Comparison of ENCODE assay signal across 14 cellular contexts in genomic region chr4:17618926-17619325, GRCh38. TPM values are rescaled to one million over a fixed set of nuclear protein-coding genes. Genes with fewer than 3 reads are reported as not detected.
DNase-seq lines count a peak whose midpoint lies in the region; ATAC-seq and TF ChIP-seq lines count a peak whose summit lies in the region.
"Had no signal": no experiment of that assay in that cellular context is flagged by ENCODE, and none has a peak within 500 bp of the region (broad histone marks: within the 10 kb centered on the region; RNA-seq: fewer than 3 reads in every experiment).

No MANE protein-coding gene starts in this region.

- no peak for TF ChIP-seq POLR2A in IMR-90 (IDR thresholded peaks at IDR 0.05; ENCODE audit: low read depth, low read length)

- H3K36me3 ChIP-seq in IMR-90 (ENCODE audit: control insufficient read depth, insufficient read depth, low read length): peaks cover 41% of the 10 kb centered on the region

- peaks cover 11% of the 10 kb centered on the region for H3K4me1 ChIP-seq in IMR-90 (ENCODE audit: control insufficient read depth, insufficient read depth, low read length)
- H3K4me1 ChIP-seq: neural progenitor cell had no signal

- TF ChIP-seq CTCF in IMR-90 (conservative IDR thresholded peaks at IDR 0.05; ENCODE audit: low read depth, low read length) (no peak), neural crest cell (conservative IDR thresholded peaks at IDR 0.05) (no peak)

- H3K27ac ChIP-seq in IMR-90 (ENCODE audit: insufficient read depth, low read length): peak overlapping the region; percentile 13; the same call in 1 of the 2 replicates
- H3K27ac ChIP-seq: neural progenitor cell, SK-N-MC had no signal

- H3K18ac ChIP-seq in IMR-90 (ENCODE audit: low read depth, low read length): no peak overlapping the region

- no CpG with 5 or more reads among the region's 1 CpG for WGBS in IMR-90 (ENCODE audit: extremely low coverage in 2 of 2, insufficient read length in 1 of 2), 2 experiments

- no peak overlapping the region for H4K91ac ChIP-seq in IMR-90 (ENCODE audit: insufficient read depth, low read depth, low read length)

- peaks cover 40% of the 10 kb centered on the region for H3K36me3 Mint-ChIP-seq in T-helper 2 cell treated with Interferon-gamma antibody and Interleukin-4, amounts not matched to agents 5 μg/mL and 100 μg/mL, for 36 hours (ENCODE audit: low read depth)
- peaks cover 31% of the 10 kb centered on the region for H3K36me3 Mint-ChIP-seq in activated naive CD8-positive, alpha-beta T cell treated with anti-CD3 and anti-CD28 coated beads, Interleukin-2, amount 10 ng/mL, durations not matched to agents 7 days and 5 days
- H3K36me3 Mint-ChIP-seq in neural crest cell (ENCODE audit: low read depth): peaks cover 13% of the 10 kb centered on the region

- peak overlapping the region; percentile 76 for H3K27ac Mint-ChIP-seq in T-helper 2 cell treated with Interferon-gamma antibody and Interleukin-4, amounts not matched to agents 5 μg/mL and 100 μg/mL, for 36 hours
- H3K27ac Mint-ChIP-seq in activated naive CD8-positive, alpha-beta T cell treated with anti-CD3 and anti-CD28 coated beads, Interleukin-2, amount 10 ng/mL, durations not matched to agents 7 days and 5 days: peak overlapping the region; percentile 67
- H3K27ac Mint-ChIP-seq in neural crest cell (ENCODE audit: unreplicated experiment): peak overlapping the region; percentile 9
- H3K27ac Mint-ChIP-seq: neural progenitor cell had no signal

- no peaks in the 10 kb centered on the region for H3K27me3 ChIP-seq in IMR-90 (ENCODE audit: control insufficient read depth, insufficient read depth, low read length)
- H3K27me3 ChIP-seq: neural progenitor cell had no signal

- peaks cover 14% of the 10 kb centered on the region for H3K9me1 ChIP-seq in IMR-90 (ENCODE audit: insufficient read depth, low read length)

- peak overlapping the region; percentile 69 for H2BK5ac ChIP-seq in IMR-90 (ENCODE audit: low read depth, low read length, poor library complexity, severe bottlenecking)

- no peak overlapping the region for H2AK9ac ChIP-seq in IMR-90 (replicated peaks; ENCODE audit: low read depth, low read length, poor library complexity)

- no peaks in the 10 kb centered on the region for H3K9me3 ChIP-seq in IMR-90 (ENCODE audit: control insufficient read depth, insufficient read depth, low read length)

- dilution Hi-C loops in IMR-90 (cut with HindIII; ENCODE audit: low sequenced_read_pairs, unreplicated experiment): no loop called here

- ATAC-seq in IMR-90 (ENCODE audit: low read depth) (no peak), GM18511 (IDR thresholded peaks at IDR 0.05; ENCODE audit: unreplicated experiment) (no peak), left lobe of liver (no peak)
- no peak for ATAC-seq in activated naive CD8-positive, alpha-beta T cell treated with anti-CD3 and anti-CD28 coated beads, Interleukin-2, amount 10 ng/mL, durations not matched to agents 7 days and 5 days (ENCODE audit: low read depth)

- no peak overlapping the region for H3K56ac ChIP-seq in IMR-90 (ENCODE audit: extremely low read depth, insufficient read depth, low read length)

- H3K79me1 ChIP-seq in IMR-90 (ENCODE audit: low read depth in 1 of 2, low read length in 2 of 2): peaks cover 24 to 57% of the 10 kb centered on the region in 2 experiments

- H3K4me3 ChIP-seq in IMR-90 (ENCODE audit: insufficient read depth, low read depth, low read length): no peak overlapping the region
- H3K4me3 ChIP-seq: neural progenitor cell, SK-N-MC had no signal

- no TSS peak for BruUV-seq in IMR-90 (replicated peaks; lab: Mats Ljungman, UMichigan)

- H3K4me1 Mint-ChIP-seq in T-helper 2 cell treated with Interferon-gamma antibody and Interleukin-4, amounts not matched to agents 5 μg/mL and 100 μg/mL, for 36 hours (ENCODE audit: low read depth): peaks cover 30% of the 10 kb centered on the region
- peaks cover 34% of the 10 kb centered on the region for H3K4me1 Mint-ChIP-seq in activated naive CD8-positive, alpha-beta T cell treated with anti-CD3 and anti-CD28 coated beads, Interleukin-2, amount 10 ng/mL, durations not matched to agents 7 days and 5 days
- peaks cover 29% of the 10 kb centered on the region for H3K4me1 Mint-ChIP-seq in neural crest cell

- H3K14ac ChIP-seq in IMR-90 (replicated peaks; ENCODE audit: low read depth, low read length): 0 out of 2 replicates have a peak overlapping the region, but pooled peaks have one; percentile 14

- H3K27me3 Mint-ChIP-seq in T-helper 2 cell treated with Interferon-gamma antibody and Interleukin-4, amounts not matched to agents 5 μg/mL and 100 μg/mL, for 36 hours (ENCODE audit: low read depth): no peaks in the 10 kb centered on the region
- no peaks in the 10 kb centered on the region for H3K27me3 Mint-ChIP-seq in activated naive CD8-positive, alpha-beta T cell treated with anti-CD3 and anti-CD28 coated beads, Interleukin-2, amount 10 ng/mL, durations not matched to agents 7 days and 5 days
- no peaks in the 10 kb centered on the region for H3K27me3 Mint-ChIP-seq in neural crest cell (ENCODE audit: low read depth)

- H4K20me1 ChIP-seq in IMR-90 (ENCODE audit: insufficient read depth, low read length): peaks cover 52% of the 10 kb centered on the region

- no peaks in the 10 kb centered on the region for H3K9me3 Mint-ChIP-seq in T-helper 2 cell treated with Interferon-gamma antibody and Interleukin-4, amounts not matched to agents 5 μg/mL and 100 μg/mL, for 36 hours
- H3K9me3 Mint-ChIP-seq in activated naive CD8-positive, alpha-beta T cell treated with anti-CD3 and anti-CD28 coated beads, Interleukin-2, amount 10 ng/mL, durations not matched to agents 7 days and 5 days: no peaks in the 10 kb centered on the region
- no peaks in the 10 kb centered on the region for H3K9me3 Mint-ChIP-seq in neural crest cell
- H3K9me3 Mint-ChIP-seq: neural progenitor cell had no signal

- H4K8ac ChIP-seq in IMR-90 (ENCODE audit: low read depth in 2 of 2, low read length in 2 of 2): no peak overlapping the region

- POLR2A ChIA-PET in IMR-90 (lab: Charles Lee; ENCODE audit: unreplicated experiment): no interaction called here
- POLR2A ChIA-PET in activated naive CD8-positive, alpha-beta T cell treated with anti-CD3 and anti-CD28 coated beads, Interleukin-2, amount 10 ng/mL, durations not matched to agents 7 days and 5 days (lab: Charles Lee): interaction anchor here (0.6 to 3.3 kb wide), 2 partner anchors 19 to 41 kb away, joined by 3 to 18 read pairs; partner anchors contain the start of gene LAP3

- in situ Hi-C loops in IMR-90 (cut with MboI; ENCODE audit: low sequenced_read_pairs): loop anchor here (5.0 kb wide), 1 partner anchor 37 kb away; no protein-coding TSS in a partner anchor

- DNase-seq in T-helper 2 cell treated with Interferon-gamma antibody and Interleukin-4, amounts not matched to agents 5 μg/mL and 100 μg/mL, for 36 hours (ENCODE audit: low spot score): no peak
- DNase-seq in T-helper 2 cell (no peak), IMR-90 (no peak), neural crest cell (ENCODE audit: low read depth, low spot score) (no peak), kidney glomerular epithelial cell (lab: John Stamatoyannopoulos, UW) (no peak), left lobe of liver (ENCODE audit: low spot score) (no peak)
- DNase-seq in activated naive CD8-positive, alpha-beta T cell treated with anti-CD3 and anti-CD28 coated beads, Interleukin-2, amount 10 ng/mL, durations not matched to agents 7 days and 5 days: no peak
- DNase-seq: activated CD4-positive, CD25-positive, alpha-beta regulatory T cell; activated effector memory CD4-positive, alpha-beta T cell treated with anti-CD3 and anti-CD28 coated beads, Interleukin-2, amount 50 U/mL, for 16 hours; erythroblast; hippocampal formation had no signal

- no peak overlapping the region for H2BK120ac ChIP-seq in IMR-90 (ENCODE audit: low read depth, low read length)

- no peak overlapping the region for H3K23ac ChIP-seq in IMR-90 (ENCODE audit: low read depth, low read length)

- peak overlapping the region; percentile 55; the same call in 1 of the 2 replicates for H3K4me2 ChIP-seq in IMR-90 (ENCODE audit: low read depth, low read length)
- H3K4me2 ChIP-seq: neural progenitor cell had no signal

- no peak overlapping the region for H2BK15ac ChIP-seq in IMR-90 (ENCODE audit: low read depth, low read length)

- intact Hi-C loops in IMR-90 (cut with micrococcal nuclease): no loop called here

- no peak overlapping the region for H4K5ac ChIP-seq in IMR-90 (ENCODE audit: low read depth, low read length)

- CTCF ChIA-PET in IMR-90 (lab: Yijun Ruan, JAX): no interaction called here

- no peak for TF ChIP-seq RAD21 in IMR-90 (IDR thresholded peaks at IDR 0.05; ENCODE audit: low read length)

- no peak overlapping the region for H3K9ac ChIP-seq in IMR-90 (ENCODE audit: low read depth, low read length)
- H3K9ac ChIP-seq: neural progenitor cell had no signal

- no peak overlapping the region for H2AFZ ChIP-seq in IMR-90 (replicated peaks; ENCODE audit: low read length, poor library complexity)
- H2AFZ ChIP-seq: neural progenitor cell had no signal

- peak overlapping the region; percentile 43 for H3K4me3 Mint-ChIP-seq in T-helper 2 cell treated with Interferon-gamma antibody and Interleukin-4, amounts not matched to agents 5 μg/mL and 100 μg/mL, for 36 hours
- H3K4me3 Mint-ChIP-seq in activated naive CD8-positive, alpha-beta T cell treated with anti-CD3 and anti-CD28 coated beads, Interleukin-2, amount 10 ng/mL, durations not matched to agents 7 days and 5 days: peak overlapping the region; percentile 53
- peak overlapping the region; percentile 60 for H3K4me3 Mint-ChIP-seq in neural crest cell
- H3K4me3 Mint-ChIP-seq: neural progenitor cell had no signal

- H2AK5ac ChIP-seq in IMR-90 (ENCODE audit: low read depth, low read length): no peak overlapping the region

- no peak overlapping the region for H3K4ac ChIP-seq in IMR-90 (ENCODE audit: low read depth, low read length)

- H2BK20ac ChIP-seq in IMR-90 (ENCODE audit: low read depth, low read length): no peak overlapping the region

RNA-seq across cellular contexts. Expression of gene MED28, which starts 4.5 kb away (rescaled TPM):
- total RNA-seq in IMR-90 (2012; rRNA removed): 7.2 and 9.3 TPM in 2 replicates
- 8.8 and 9.0 TPM in 2 replicates for polyA plus RNA-seq in IMR-90 (2012; rRNA removed)
- polyA plus RNA-seq in IMR-90 (2012; cell fraction: cytosol; rRNA removed): 4.7 and 6.7 TPM in 2 replicates
- 6.3 and 15.8 TPM in 2 replicates for polyA plus RNA-seq in IMR-90 (2012; cell fraction: nucleus; rRNA removed; ENCODE audit: low replicate concordance)
- 10 to 100 TPM; 62.2 to 65.8 TPM for total RNA-seq in activated naive CD8-positive, alpha-beta T cell treated with anti-CD3 and anti-CD28 coated beads, Interleukin-2, amount 10 ng/mL, durations not matched to agents 7 days and 5 days
- total RNA-seq in neural crest cell: 97.8 and 100 TPM in 2 replicates
- total RNA-seq in left lobe of liver: 15.9 TPM

RNA-seq across cellular contexts. Expression of gene LAP3, which starts 41.9 kb away (rescaled TPM):
- total RNA-seq in IMR-90 (2012; rRNA removed): 91.6 and 93.0 TPM in 2 replicates
- polyA plus RNA-seq in IMR-90 (2012; rRNA removed): 52.7 and 57.9 TPM in 2 replicates
- 18.5 and 28.9 TPM in 2 replicates for polyA plus RNA-seq in IMR-90 (2012; cell fraction: cytosol; rRNA removed)
- polyA plus RNA-seq in IMR-90 (2012; cell fraction: nucleus; rRNA removed; ENCODE audit: low replicate concordance): 7.1 and 26.9 TPM in 2 replicates
- 100 to 1,000 TPM; 132 to 136 TPM for total RNA-seq in activated naive CD8-positive, alpha-beta T cell treated with anti-CD3 and anti-CD28 coated beads, Interleukin-2, amount 10 ng/mL, durations not matched to agents 7 days and 5 days
- total RNA-seq in neural crest cell: 46.7 and 49.0 TPM in 2 replicates
- total RNA-seq in left lobe of liver: 67.0 TPM

Comparison
In these comparisons a context has a peak if more than half of its experiments do, and no peak if none do; other contexts are left out.
1. H3K27ac Mint-ChIP-seq: peak in every context shown above with its lines; median percentile 76 in T-helper 2 cell treated with Interferon-gamma antibody and Interleukin-4, amounts not matched to agents 5 μg/mL and 100 μg/mL, for 36 hours; 67 in activated naive CD8-positive, alpha-beta T cell treated with anti-CD3 and anti-CD28 coated beads, Interleukin-2, amount 10 ng/mL, durations not matched to agents 7 days and 5 days; 9 in neural crest cell.